ENCODE assay signal across 11 cellular contexts in the genomic region with DNA sequence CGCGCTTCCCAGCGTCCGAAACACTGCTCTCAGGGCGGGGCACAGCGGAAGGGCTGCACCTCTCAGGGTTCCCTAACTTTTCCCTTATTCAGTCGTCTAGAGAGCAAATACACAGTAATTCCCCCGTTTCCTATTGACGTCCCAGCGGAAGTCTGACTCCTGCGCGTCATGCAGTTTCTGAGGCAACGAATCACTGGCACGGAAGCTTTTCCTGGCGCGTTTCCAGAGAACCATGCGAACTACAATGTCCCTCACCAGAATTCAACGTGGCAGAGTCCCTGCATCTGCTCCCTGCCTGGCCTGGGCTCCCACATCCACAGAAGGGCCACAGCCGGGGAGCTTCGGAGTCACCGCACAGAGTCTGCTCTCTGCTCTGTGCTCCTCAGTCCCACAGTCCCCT. TPM values are rescaled to one million over a fixed set of nuclear protein-coding genes. Genes with fewer than 3 reads are reported as not detected.
DNase-seq lines count a peak whose midpoint lies in the region; ATAC-seq and TF ChIP-seq lines count a peak whose summit lies in the region.
"Not testable (repeated sequence)": the region's sequence is repeated elsewhere in the genome, so short reads cannot be mapped to it uniquely, and the experiment has no call there.
"Had no signal": no experiment of that assay in that cellular context is flagged by ENCODE, and none has a peak within 500 bp of the region (broad histone marks: within the 10 kb centered on the region; RNA-seq: fewer than 3 reads in every experiment).

No MANE protein-coding gene starts in this region.

- not testable (repeated sequence) for H3K9me3 ChIP-seq in endodermal cell (ENCODE audit: control insufficient read depth, low read length)

- not testable (repeated sequence) for H3K27ac Mint-ChIP-seq in activated CD8-positive, alpha-beta T cell treated with anti-CD3 and anti-CD28 coated beads, Interleukin-2, amount 10 ng/mL, durations not matched to agents 7 days and 5 days; endodermal cell

- not testable (repeated sequence) for H3K27ac ChIP-seq in endodermal cell (ENCODE audit: low read depth, low read length)

- intact Hi-C loops in left cardiac atrium (cut with DNase I), result not testable (repeated sequence)

- H3K9me3 Mint-ChIP-seq in activated CD8-positive, alpha-beta T cell treated with anti-CD3 and anti-CD28 coated beads, Interleukin-2, amount 10 ng/mL, durations not matched to agents 7 days and 5 days (ENCODE audit: insufficient read depth); endodermal cell: not testable (repeated sequence)

- H3K4me3 ChIP-seq in endodermal cell (ENCODE audit: low read length), result not testable (repeated sequence)

- DNase-seq in DMS153 (lab: John Stamatoyannopoulos, UW) (peak; percentile 71), G401 (ENCODE audit: low spot score) (peak; percentile 35), NCI-H2029 (lab: John Stamatoyannopoulos, UW) (peak; percentile 2), endodermal cell (peak; percentile 25), left cardiac atrium (peak; percentile 84), midbrain (lab: John Stamatoyannopoulos, UW) (peak; percentile 4)
- peak; percentile 4 for DNase-seq in activated CD8-positive, alpha-beta T cell treated with anti-CD3 and anti-CD28 coated beads, Interleukin-2, amount 10 ng/mL, durations not matched to agents 7 days and 5 days

- in situ Hi-C loops in G401 (cut with HindIII; ENCODE audit: low sequenced_read_pairs), result not testable (repeated sequence)

- H3K4me1 ChIP-seq in endodermal cell (ENCODE audit: control insufficient read depth, insufficient read depth, low read length), result not testable (repeated sequence)

- H3K36me3 Mint-ChIP-seq in activated CD8-positive, alpha-beta T cell treated with anti-CD3 and anti-CD28 coated beads, Interleukin-2, amount 10 ng/mL, durations not matched to agents 7 days and 5 days (ENCODE audit: low read depth); endodermal cell (ENCODE audit: low read depth): not testable (repeated sequence)

- not testable (repeated sequence) for H3K36me3 ChIP-seq in endodermal cell (ENCODE audit: control insufficient read depth, insufficient read depth, low read length)

- not testable (repeated sequence) for TF ChIP-seq CTCF in endodermal cell (conservative IDR thresholded peaks at IDR 0.05)

- not testable (repeated sequence) for ATAC-seq in activated CD8-positive, alpha-beta T cell treated with anti-CD3 and anti-CD28 coated beads, Interleukin-2, amount 10 ng/mL, durations not matched to agents 7 days and 5 days; left cardiac atrium

- not testable (repeated sequence) for H3K9ac ChIP-seq in endodermal cell (ENCODE audit: extremely low read depth, low read length, poor library complexity, severe bottlenecking)

- CTCF ChIA-PET in activated CD8-positive, alpha-beta T cell treated with anti-CD3 and anti-CD28 coated beads, Interleukin-2, amount 10 ng/mL, durations not matched to agents 7 days and 5 days (lab: Charles Lee), result not testable (repeated sequence)

- H3K27me3 ChIP-seq in endodermal cell (ENCODE audit: control insufficient read depth, insufficient read depth, low read length, poor library complexity, severe bottlenecking), result not testable (repeated sequence)

- H3K27me3 Mint-ChIP-seq in activated CD8-positive, alpha-beta T cell treated with anti-CD3 and anti-CD28 coated beads, Interleukin-2, amount 10 ng/mL, durations not matched to agents 7 days and 5 days (ENCODE audit: low read depth), result not testable (repeated sequence)
- H3K27me3 Mint-ChIP-seq in endodermal cell (ENCODE audit: insufficient read depth), result peaks cover 19% of the 10 kb centered on the region

- H3K4me1 Mint-ChIP-seq in activated CD8-positive, alpha-beta T cell treated with anti-CD3 and anti-CD28 coated beads, Interleukin-2, amount 10 ng/mL, durations not matched to agents 7 days and 5 days (ENCODE audit: low read depth); endodermal cell: not testable (repeated sequence)

- not testable (repeated sequence) for H3K4me3 Mint-ChIP-seq in activated CD8-positive, alpha-beta T cell treated with anti-CD3 and anti-CD28 coated beads, Interleukin-2, amount 10 ng/mL, durations not matched to agents 7 days and 5 days; endodermal cell

- WGBS in endodermal cell (ENCODE audit: insufficient coverage in 1 of 2, insufficient read length in 1 of 2), 2 experiments, result 91 to 99% methylated on average over 18 to 20 of the region's 21 CpGs

- POLR2A ChIA-PET in activated CD8-positive, alpha-beta T cell treated with anti-CD3 and anti-CD28 coated beads, Interleukin-2, amount 10 ng/mL, durations not matched to agents 7 days and 5 days (lab: Charles Lee), result interaction anchor here (0.6 kb wide), 1 partner anchor 415 kb away, joined by 5 read pairs; no protein-coding TSS in a partner anchor

RNA-seq across cellular contexts. Expression of gene FAM90A1, which starts 6.0 kb away (rescaled TPM):
- not detected in 2 replicates for total RNA-seq in G401 (2014; rRNA removed; shearing (Covaris generic))
- total RNA-seq in activated CD8-positive, alpha-beta T cell treated with anti-CD3 and anti-CD28 coated beads, Interleukin-2, amount 10 ng/mL, durations not matched to agents 7 days and 5 days, result under 1 TPM in 1 of 2 experiments, not detected in 1; 0.10 TPM
- under 1 TPM in 1 of 2 donors, not detected in 1; 0.40 TPM for total RNA-seq in endodermal cell
- not detected for polyA plus RNA-seq in endodermal cell (2013, experiment 1 of 2)
- not detected for polyA plus RNA-seq in endodermal cell (2013, experiment 2 of 2)
- under 1 TPM; 0.16 to 0.62 TPM for total RNA-seq in left cardiac atrium
- total RNA-seq: A172; CD4-positive, alpha-beta memory T cell; GM23248; HepG2 had no signal
- polyA plus RNA-seq: HepG2 had no signal

Comparison
In these comparisons a context has a peak if more than half of its experiments do, and no peak if none do; other contexts are left out.
1. DNase-seq: peak in every context shown above with its lines; median percentile 84 in left cardiac atrium; 71 in DMS153; 35 in G401; 25 in endodermal cell; 4 in activated CD8-positive, alpha-beta T cell treated with anti-CD3 and anti-CD28 coated beads, Interleukin-2, amount 10 ng/mL, durations not matched to agents 7 days and 5 days; 4 in midbrain; 2 in NCI-H2029.